ENCODE assay signal across 11 cellular contexts in the genomic region with DNA sequence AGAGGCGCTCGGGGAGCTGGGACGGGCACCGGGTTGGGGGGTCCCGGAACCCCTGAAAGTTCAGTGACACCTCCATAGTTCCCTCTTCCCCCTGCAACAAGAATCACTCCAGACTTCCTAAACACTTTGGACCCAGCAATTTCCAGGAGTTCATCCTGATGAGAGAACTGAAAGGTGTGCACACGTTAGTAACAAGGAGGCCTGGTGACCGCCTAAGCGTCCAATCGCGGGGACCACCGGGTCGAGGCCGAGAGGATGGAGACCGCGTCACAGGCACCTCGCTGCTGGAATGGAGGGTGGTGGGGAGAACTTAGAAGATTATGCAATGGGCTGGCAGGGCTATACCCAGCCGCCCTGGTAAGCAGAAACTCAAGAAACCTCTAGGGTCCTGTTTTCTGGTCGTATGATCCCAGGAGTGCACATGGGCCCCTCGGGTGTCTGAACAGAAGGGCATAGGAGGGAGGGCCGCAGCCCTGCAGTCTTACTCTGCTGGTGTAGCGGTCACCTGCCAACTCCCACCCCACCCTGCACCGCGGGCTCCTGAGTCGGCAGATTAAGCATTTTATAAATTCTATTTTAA. TPM values are rescaled to one million over a fixed set of nuclear protein-coding genes. Genes with fewer than 3 reads are reported as not detected.
DNase-seq lines count a peak whose midpoint lies in the region; ATAC-seq and TF ChIP-seq lines count a peak whose summit lies in the region.
"Not testable (repeated sequence)": the region's sequence is repeated elsewhere in the genome, so short reads cannot be mapped to it uniquely, and the experiment has no call there.
"Had no signal": no experiment of that assay in that cellular context is flagged by ENCODE, and none has a peak within 500 bp of the region (broad histone marks: within the 10 kb centered on the region; RNA-seq: fewer than 3 reads in every experiment).

No MANE protein-coding gene starts in this region.

- not testable (repeated sequence) for H3K36me3 ChIP-seq in H7 (replicated peaks; ENCODE audit: control insufficient read depth, insufficient read depth, low read length); breast epithelium

- not testable (repeated sequence) for H3K9me3 Mint-ChIP-seq in activated CD4-positive, alpha-beta T cell treated with anti-CD3 and anti-CD28 coated beads for 36 hours (ENCODE audit: low read depth); glutamatergic neuron (ENCODE audit: unreplicated experiment)

- H3K4me1 ChIP-seq in breast epithelium, result not testable (repeated sequence)

- not testable (repeated sequence) for DNase-seq in H7; activated CD4-positive, alpha-beta T cell treated with anti-CD3 and anti-CD28 coated beads for 36 hours; breast epithelium (ENCODE audit: low spot score in 2 of 2); glutamatergic neuron; left lobe of liver (ENCODE audit: low spot score); omental fat pad (ENCODE audit: low spot score); stimulated activated naive CD8-positive, alpha-beta T cell treated with anti-CD3 and anti-CD28 coated beads, Interleukin-15, Interleukin-2, amounts not matched to agents 100 U/mL and 50 U/mL, for 24 hours

- not testable (repeated sequence) for H3K27me3 ChIP-seq in H7 (ENCODE audit: control insufficient read depth, insufficient read depth, low read length); breast epithelium

- intact Hi-C loops in activated CD4-positive, alpha-beta T cell treated with anti-CD3 and anti-CD28 coated beads for 36 hours (cut with DNase I, micrococcal nuclease); breast epithelium (cut with DNase I; ENCODE audit: low total_unique reads): not testable (repeated sequence)

- H3K4me3 Mint-ChIP-seq in activated CD4-positive, alpha-beta T cell treated with anti-CD3 and anti-CD28 coated beads for 36 hours, result peak overlapping the region; percentile 19
- peak overlapping the region; percentile 46 for H3K4me3 Mint-ChIP-seq in glutamatergic neuron (ENCODE audit: unreplicated experiment)

- TF ChIP-seq CTCF in breast epithelium (IDR thresholded peaks at IDR 0.05); glutamatergic neuron (IDR thresholded peaks at IDR 0.05; ENCODE audit: partially characterized antibody, unreplicated experiment); omental fat pad (IDR thresholded peaks at IDR 0.05): not testable (repeated sequence)

- H3K4me3 ChIP-seq in H7 (ENCODE audit: insufficient read depth, low read depth, low read length) (peak overlapping the region; percentile 24), breast epithelium (peak overlapping the region in 2 of 3 donors; percentile 33 to 59)

- not testable (repeated sequence) for H3K4me1 Mint-ChIP-seq in activated CD4-positive, alpha-beta T cell treated with anti-CD3 and anti-CD28 coated beads for 36 hours; glutamatergic neuron (ENCODE audit: low read depth, unreplicated experiment)

- H3K36me3 Mint-ChIP-seq in activated CD4-positive, alpha-beta T cell treated with anti-CD3 and anti-CD28 coated beads for 36 hours (ENCODE audit: low read depth); glutamatergic neuron (ENCODE audit: unreplicated experiment): not testable (repeated sequence)

- not testable (repeated sequence) for H3K27ac Mint-ChIP-seq in activated CD4-positive, alpha-beta T cell treated with anti-CD3 and anti-CD28 coated beads for 36 hours; glutamatergic neuron (ENCODE audit: unreplicated experiment)

- not testable (repeated sequence) for H3K27ac ChIP-seq in breast epithelium

- H3K27me3 Mint-ChIP-seq in activated CD4-positive, alpha-beta T cell treated with anti-CD3 and anti-CD28 coated beads for 36 hours; glutamatergic neuron (ENCODE audit: unreplicated experiment): not testable (repeated sequence)

- not testable (repeated sequence) for H3K9me3 ChIP-seq in breast epithelium

- POLR2A ChIA-PET in activated CD4-positive, alpha-beta T cell treated with anti-CD3 and anti-CD28 coated beads for 36 hours (lab: Charles Lee), result not testable (repeated sequence)

- TF ChIP-seq POLR2A in breast epithelium (IDR thresholded peaks at IDR 0.05), result not testable (repeated sequence)

- CTCF ChIA-PET in activated CD4-positive, alpha-beta T cell treated with anti-CD3 and anti-CD28 coated beads for 36 hours (lab: Charles Lee), result not testable (repeated sequence)

- ATAC-seq in activated CD4-positive, alpha-beta T cell treated with anti-CD3 and anti-CD28 coated beads for 36 hours, result peak; percentile 59
- ATAC-seq in left lobe of liver (peak; percentile 24), omental fat pad (ENCODE audit: low FRiP score) (peak; percentile 18)
- peak; percentile 26 for ATAC-seq in stimulated activated naive CD8-positive, alpha-beta T cell treated with anti-CD3 and anti-CD28 coated beads, Interleukin-15, Interleukin-2, amounts not matched to agents 100 U/mL and 50 U/mL, for 24 hours

RNA-seq across cellular contexts. Expression of a gene that starts 0.5 kb away (rescaled TPM):
- 0.81 and 1.5 TPM in 2 replicates for total RNA-seq in H7 (2014; rRNA removed; shearing (Covaris generic))
- under 1 TPM in 1 of 2 experiments, not detected in 1; 0.07 TPM for total RNA-seq in activated CD4-positive, alpha-beta T cell treated with anti-CD3 and anti-CD28 coated beads for 36 hours
- total RNA-seq in breast epithelium, result 1 to 10 TPM; 3.6 to 4.2 (median 3.8) TPM
- 2.7 TPM for total RNA-seq in glutamatergic neuron (ENCODE audit: unreplicated experiment)
- total RNA-seq in left lobe of liver, result 128 TPM
- 1 to 10 TPM; 2.2 to 9.9 (median 3.8) TPM for total RNA-seq in omental fat pad
- total RNA-seq: activated T-helper 2 cell treated with anti-CD3 and anti-CD28 coated beads, Interferon-gamma antibody, Interleukin-2, Interleukin-4, amounts not matched to agents 10 μg/mL and 5 μg/mL and 100 μg/mL, durations not matched to agents 14 hours and 24 hours and 36 hours; CD4-positive, alpha-beta T cell; HT1080; OCI-LY7 had no signal

RNA-seq across cellular contexts. Expression of a gene that starts 8.6 kb away (rescaled TPM):
- total RNA-seq in H7 (2014; rRNA removed; shearing (Covaris generic)), result 27.0 and 28.2 TPM in 2 replicates
- 10 to 100 TPM; 25.3 to 52.3 TPM for total RNA-seq in activated CD4-positive, alpha-beta T cell treated with anti-CD3 and anti-CD28 coated beads for 36 hours
- 10 to 100 TPM; 17.6 to 54.7 (median 51.8) TPM for total RNA-seq in breast epithelium
- total RNA-seq in glutamatergic neuron (ENCODE audit: unreplicated experiment), result 42.3 TPM
- 19.1 TPM for total RNA-seq in left lobe of liver
- total RNA-seq in omental fat pad, result 10 to 100 TPM; 22.6 to 55.0 (median 39.6) TPM

Comparison
In these comparisons a context has a peak if more than half of its experiments do, and no peak if none do; other contexts are left out.
1. RNA of a gene that starts 0.5 kb away (total RNA-seq): 128 TPM in left lobe of liver (single experiment); 2.2 to 9.9 TPM in omental fat pad, 3.6 to 4.2 TPM in breast epithelium, 2.7 TPM in glutamatergic neuron (single experiment), 0.81 to 1.5 TPM in H7 and 0.07 TPM in activated CD4-positive, alpha-beta T cell treated with anti-CD3 and anti-CD28 coated beads for 36 hours; every median in the first group is over 10 times any median in the second.
2. Peak in every context shown above with its lines, with median percentiles within 50 percentile points of each other: ATAC-seq.